9 cellular contexts compared by ENCODE assay signal in genomic region chr1:10378071-10378841, GRCh38. TPM values are rescaled to one million over a fixed set of nuclear protein-coding genes. Genes with fewer than 3 reads are reported as not detected.
DNase-seq lines count a peak whose midpoint lies in the region; ATAC-seq and TF ChIP-seq lines count a peak whose summit lies in the region.
"Had no signal": no experiment of that assay in that cellular context is flagged by ENCODE, and none has a peak within 500 bp of the region (broad histone marks: within the 10 kb centered on the region; RNA-seq: fewer than 3 reads in every experiment).

No MANE protein-coding gene starts in this region.

- no peaks in the 10 kb centered on the region for H3K9me3 ChIP-seq in gastroesophageal sphincter

- TF ChIP-seq POLR2A in gastroesophageal sphincter (IDR thresholded peaks at IDR 0.05) = no peak

- no peak overlapping the region for H3K4me3 ChIP-seq in gastroesophageal sphincter

- peak overlapping the region; percentile 11 to 80 (median 74) for H3K27ac ChIP-seq in gastroesophageal sphincter

- TF ChIP-seq EP300 in gastroesophageal sphincter (IDR thresholded peaks at IDR 0.05) = no peak

- H3K27me3 ChIP-seq in gastroesophageal sphincter = no peaks in the 10 kb centered on the region

- peaks cover 0 to 71% of the 10 kb centered on the region in 2 donors for H3K36me3 ChIP-seq in gastroesophageal sphincter

- 72 to 80% methylated on average over 3 to 10 of the region's 15 CpGs for WGBS in gastroesophageal sphincter (ENCODE audit: low coverage in 1 of 2), 2 donors

- TF ChIP-seq CTCF in GM20000 (IDR thresholded peaks at IDR 0.05; ENCODE audit: extremely low read depth, missing control alignments) (no peak), gastroesophageal sphincter (IDR thresholded peaks at IDR 0.05) (no peak)

- ATAC-seq in gastroesophageal sphincter (peak; percentile 45), GM21360 (IDR thresholded peaks at IDR 0.05; ENCODE audit: unreplicated experiment) (no peak)

- peak; percentile 35 for DNase-seq in GM20000 (ENCODE audit: low spot score)
- DNase-seq in SKM-1 treated with dmso at 0.1 percent for 144 hours (lab: John Stamatoyannopoulos, UW; ENCODE audit: unreplicated experiment) = peak; percentile 91
- DNase-seq in pulmonary artery endothelial cell (ENCODE audit: low read depth, low spot score) = peak; percentile 82
- no peak for DNase-seq in stimulated activated CD4-positive, alpha-beta T cell treated with anti-CD3 and anti-CD28 coated beads, Interleukin-12 subunit alpha, Interleukin-12 subunit beta, amount 100 ng/mL, for 4 hours
- DNase-seq in stimulated activated naive CD4-positive, alpha-beta T cell treated with Interleukin-2 at 50 U/mL for 16 hours (lab: John Stamatoyannopoulos, UW) = no peak
- DNase-seq in NCI-H1694 (lab: John Stamatoyannopoulos, UW) = no peak
- DNase-seq: activated B cell treated with CpG ODN at 0.5 μM for 24 hours had no signal

- peaks cover 0 to 22% (median 0%) of the 10 kb centered on the region in 3 donors for H3K4me1 ChIP-seq in gastroesophageal sphincter

RNA-seq across cellular contexts. Expression of gene PGD, which starts 20.6 kb away (rescaled TPM):
- total RNA-seq in gastroesophageal sphincter (100 to 1,000 TPM in 1 of 4 donors, 10 to 100 TPM in 3; 22.9 to 109 (median 44.2) TPM), pulmonary artery endothelial cell (286 and 352 TPM in 2 replicates)

RNA-seq across cellular contexts. Expression of gene CENPS, which starts 52.0 kb away (rescaled TPM):
- total RNA-seq in gastroesophageal sphincter (1 to 10 TPM; 2.1 to 7.2 (median 4.8) TPM), pulmonary artery endothelial cell (11.1 and 13.8 TPM in 2 replicates)

Comparison
In these comparisons a context has a peak if more than half of its experiments do, and no peak if none do; other contexts are left out.
1. DNase-seq: peak in GM20000 (single experiment), SKM-1 treated with dmso at 0.1 percent for 144 hours (single experiment) and pulmonary artery endothelial cell (single experiment); none in stimulated activated CD4-positive, alpha-beta T cell treated with anti-CD3 and anti-CD28 coated beads, Interleukin-12 subunit alpha, Interleukin-12 subunit beta, amount 100 ng/mL, for 4 hours (single experiment), stimulated activated naive CD4-positive, alpha-beta T cell treated with Interleukin-2 at 50 U/mL for 16 hours (single experiment) and NCI-H1694 (single experiment).